Comparison of ENCODE assay signal across 20 cellular contexts in the genomic region with DNA sequence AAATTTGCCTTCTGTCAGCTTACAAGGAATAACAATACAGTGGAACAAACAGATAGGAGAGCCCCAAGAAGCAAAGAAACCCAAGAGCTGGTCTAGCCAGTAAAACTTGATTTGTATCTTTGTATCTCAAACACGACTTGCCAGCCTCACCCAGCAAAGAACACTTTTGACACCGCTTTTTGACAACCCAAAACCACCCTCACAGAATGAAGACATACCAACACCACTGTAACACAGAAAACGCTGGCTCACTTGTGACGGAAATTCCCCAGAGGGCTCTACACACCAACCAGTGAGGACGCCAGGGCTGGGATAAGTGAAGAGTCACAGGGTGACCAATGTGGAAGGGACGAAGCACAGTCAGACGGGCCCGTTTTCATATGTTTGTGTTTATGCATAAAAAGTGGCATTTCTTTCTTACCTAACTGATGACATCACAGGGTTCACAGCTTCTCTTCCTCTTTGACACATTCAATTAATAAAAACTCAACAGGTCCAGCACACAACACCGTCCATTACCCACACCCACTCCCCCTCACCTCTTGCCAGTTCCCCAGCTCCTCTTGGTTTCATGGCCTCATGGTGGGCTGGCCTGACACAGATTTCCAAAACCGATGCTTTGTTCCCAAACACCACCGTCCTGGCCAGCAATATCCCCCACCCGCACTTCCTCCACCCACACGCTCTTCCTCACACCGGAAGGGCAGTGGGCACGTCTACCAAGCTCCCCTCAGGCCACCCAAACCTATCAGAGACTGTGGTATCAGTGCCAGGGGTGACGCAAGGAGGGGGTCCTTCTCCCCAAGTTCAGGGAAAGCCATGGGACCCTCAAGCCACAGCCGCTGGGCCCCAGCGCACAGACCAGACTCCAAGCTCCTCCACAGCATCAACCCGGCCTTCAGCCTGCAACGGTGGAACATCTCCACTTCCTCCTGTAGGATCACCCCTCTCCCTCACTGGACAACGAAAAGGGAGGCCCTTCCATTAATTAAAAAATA.
A peak's percentile ranks its signal among the peaks of the same experiment; 100 is the strongest.
DNase-seq lines count a peak whose midpoint lies in the region; ATAC-seq and TF ChIP-seq lines count a peak whose summit lies in the region.
"Had no signal": no experiment of that assay in that cellular context is flagged by ENCODE, and none has a peak within 500 bp of the region (broad histone marks: within the 10 kb centered on the region; RNA-seq: fewer than 3 reads in every experiment).

No MANE protein-coding gene starts in this region.

- H3K36me3 Mint-ChIP-seq in nephron progenitor cell (ENCODE audit: low read depth) = no peaks in the 10 kb centered on the region
- H3K36me3 Mint-ChIP-seq: CD14-positive monocyte had no signal

- H3K4me3 ChIP-seq in left ventricle myocardium inferior (no peak overlapping the region), esophagus squamous epithelium (no peak overlapping the region)
- H3K4me3 ChIP-seq: A549, GM12878, MG63, Peyer's patch had no signal

- H3K9me3 ChIP-seq in left ventricle myocardium inferior (replicated peaks) (no peaks in the 10 kb centered on the region), esophagus squamous epithelium (no peaks in the 10 kb centered on the region)
- H3K9me3 ChIP-seq: MG63, Peyer's patch had no signal

- ATAC-seq in GM21786 (IDR thresholded peaks at IDR 0.05; ENCODE audit: unreplicated experiment) = no peak
- no peak for ATAC-seq in omental fat pad (ENCODE audit: low FRiP score)
- ATAC-seq: A549, GM12878, HCT116 had no signal

- peaks cover 6% of the 10 kb centered on the region for H3K9me3 Mint-ChIP-seq in nephron progenitor cell

- H3K27me3 ChIP-seq in left ventricle myocardium inferior (ENCODE audit: low read depth) (no peaks in the 10 kb centered on the region), esophagus squamous epithelium (no peaks in the 10 kb centered on the region)
- H3K27me3 ChIP-seq: MG63, Peyer's patch had no signal

- no peak for TF ChIP-seq POLR2A in esophagus squamous epithelium (IDR thresholded peaks at IDR 0.05)

- DNase-seq in cardiac septum (ENCODE audit: low spot score) (peak; percentile 50), left ventricle myocardium inferior (no peak), esophagus squamous epithelium (lab: John Stamatoyannopoulos, UW) (no peak), nephron progenitor cell (no peak), HUDEP-2 (lab: John Stamatoyannopoulos, UW; ENCODE audit: unreplicated experiment in 76 of 76) (no peak), GM03348 (ENCODE audit: low spot score) (no peak), omental fat pad (ENCODE audit: low spot score) (no peak)
- DNase-seq: DMS53, KG1, MG63, NCI-H1092 treated with DMSO at 0.1 percent for 48 hours, NCI-H1694, NCI-H446, SHP77 had no signal

- TF ChIP-seq CTCF in left ventricle myocardium inferior (IDR thresholded peaks at IDR 0.05; ENCODE audit: borderline replicate concordance) = no peak
- no peak for TF ChIP-seq CTCF in esophagus squamous epithelium (IDR thresholded peaks at IDR 0.05)
- TF ChIP-seq CTCF in nephron progenitor cell (IDR thresholded peaks at IDR 0.05) = no peak
- no peak for TF ChIP-seq CTCF in omental fat pad (IDR thresholded peaks at IDR 0.05)

- peak overlapping the region; percentile 45 for H3K27ac Mint-ChIP-seq in nephron progenitor cell
- H3K27ac Mint-ChIP-seq: CD14-positive monocyte had no signal

- WGBS in esophagus squamous epithelium, 2 donors = 72 to 81% methylated on average over 19 to 21 of the region's 21 CpGs

- H3K27ac ChIP-seq in left ventricle myocardium inferior (replicated peaks) (no peak overlapping the region), esophagus squamous epithelium (peak overlapping the region; percentile 44 to 84 (median 70))
- H3K27ac ChIP-seq: A549, Peyer's patch had no signal

- peaks cover 53% of the 10 kb centered on the region for H3K4me1 Mint-ChIP-seq in nephron progenitor cell
- H3K4me1 Mint-ChIP-seq: CD14-positive monocyte had no signal

- peaks cover 3% of the 10 kb centered on the region for H3K27me3 Mint-ChIP-seq in nephron progenitor cell (ENCODE audit: low read depth, poor library complexity)

- no peaks in the 10 kb centered on the region for H3K4me1 ChIP-seq in left ventricle myocardium inferior
- peaks cover 0 to 45% (median 7%) of the 10 kb centered on the region in 3 donors for H3K4me1 ChIP-seq in esophagus squamous epithelium
- H3K4me1 ChIP-seq: A549, Peyer's patch had no signal

- H3K36me3 ChIP-seq in left ventricle myocardium inferior = no peaks in the 10 kb centered on the region
- H3K36me3 ChIP-seq in esophagus squamous epithelium = no peaks in the 10 kb centered on the region
- H3K36me3 ChIP-seq: MG63, Peyer's patch had no signal

- intact Hi-C loops in cardiac septum (cut with DNase I) (no loop called here), left ventricle myocardium inferior (cut with micrococcal nuclease) (no loop called here), esophagus squamous epithelium (cut with DNase I) (no loop called here)

- H3K4me3 Mint-ChIP-seq in nephron progenitor cell = no peak overlapping the region
- H3K4me3 Mint-ChIP-seq: CD14-positive monocyte had no signal
